Comparison of ENCODE assay signal across 8 cellular contexts in the genomic region with DNA sequence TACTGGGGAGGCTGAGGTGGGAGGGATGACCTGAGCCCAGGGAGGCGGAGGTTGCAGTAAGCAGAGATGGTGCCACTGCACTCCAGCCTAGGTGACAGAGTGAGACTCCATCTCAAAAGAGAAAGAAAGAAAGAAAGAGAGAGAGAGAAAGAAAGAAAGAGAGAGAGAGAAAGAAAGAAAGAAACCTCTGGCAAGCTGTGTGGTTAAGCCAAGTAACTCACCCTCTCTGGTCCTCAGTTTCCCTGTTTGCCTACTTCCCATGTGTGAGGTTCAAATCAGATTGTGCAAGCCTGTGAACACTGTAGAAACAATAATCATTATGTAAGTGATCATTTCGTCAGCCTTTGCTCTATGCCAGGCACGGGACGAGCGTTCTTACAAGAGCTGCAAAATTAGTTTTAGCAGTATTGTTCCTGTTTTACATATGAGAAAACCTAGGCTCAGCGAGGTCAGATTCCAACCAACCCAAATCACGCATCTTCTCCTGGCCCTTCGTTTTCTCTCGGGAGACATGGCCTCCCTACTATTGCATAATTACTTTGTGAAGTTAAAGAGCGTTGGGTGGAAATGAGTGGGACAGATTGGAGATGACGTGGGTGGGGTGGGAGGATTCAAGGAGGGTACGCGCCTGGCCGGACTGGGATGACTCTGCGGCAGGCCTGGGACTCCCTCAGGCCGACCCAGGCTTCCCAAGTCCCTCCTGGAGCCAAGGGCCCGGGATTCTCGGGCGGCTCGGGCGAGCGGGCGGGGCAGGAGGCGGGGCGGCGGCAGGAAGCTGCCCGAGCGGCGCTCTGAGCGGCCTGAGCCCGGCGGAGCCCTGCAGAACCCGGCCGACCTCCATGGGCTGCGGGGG. TPM values are rescaled to one million over a fixed set of nuclear protein-coding genes. Genes with fewer than 3 reads are reported as not detected.
DNase-seq lines count a peak whose midpoint lies in the region; ATAC-seq lines count a peak whose summit lies in the region.

A gene with protein sequence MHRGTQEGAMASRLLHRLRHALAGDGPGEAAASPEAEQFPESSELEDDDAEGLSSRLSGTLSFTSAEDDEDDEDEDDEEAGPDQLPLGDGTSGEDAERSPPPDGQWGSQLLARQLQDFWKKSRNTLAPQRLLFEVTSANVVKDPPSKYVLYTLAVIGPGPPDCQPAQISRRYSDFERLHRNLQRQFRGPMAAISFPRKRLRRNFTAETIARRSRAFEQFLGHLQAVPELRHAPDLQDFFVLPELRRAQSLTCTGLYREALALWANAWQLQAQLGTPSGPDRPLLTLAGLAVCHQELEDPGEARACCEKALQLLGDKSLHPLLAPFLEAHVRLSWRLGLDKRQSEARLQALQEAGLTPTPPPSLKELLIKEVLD (plus strand): TSS at position 770 of the 853 bp plus-strand sequence. CDS start 121 bp downstream, outside the sequence.

- peak; percentile 51 for DNase-seq in activated CD8-positive, alpha-beta memory T cell treated with anti-CD3 and anti-CD28 coated beads, Interleukin-2, amount 10 ng/mL, durations not matched to agents 7 days and 5 days
- DNase-seq in activated CD8-positive, alpha-beta memory T cell treated with anti-CD3 and anti-CD28 coated beads for 24 hours, result no peak
- DNase-seq in MV-4-11 (lab: John Stamatoyannopoulos, UW), result peak; percentile 80
- DNase-seq in UCSD-AML1 (lab: John Stamatoyannopoulos, UW; ENCODE audit: unreplicated experiment), result peak; percentile 55
- DNase-seq in left lobe of liver (ENCODE audit: low spot score), result peak; percentile 78
- peak; percentile 48 for DNase-seq in stimulated activated CD4-positive, alpha-beta T cell treated with anti-CD3 and anti-CD28 coated beads, Interleukin-15, amount 100 ng/mL, for 24 hours

- peaks cover 26 to 28% of the 10 kb centered on the region in 2 donors for H3K4me1 ChIP-seq in duodenal mucosa (ENCODE audit: control insufficient read depth in 1 of 2, insufficient read depth in 2 of 2, low read length in 2 of 2)

- H3K27ac ChIP-seq in duodenal mucosa (ENCODE audit: low read depth, low read length), result peak within 1 kb of the TSS; percentile 83

- peaks cover 15% of the 10 kb centered on the region for H3K4me1 Mint-ChIP-seq in activated CD8-positive, alpha-beta memory T cell treated with anti-CD3 and anti-CD28 coated beads, Interleukin-2, amount 10 ng/mL, durations not matched to agents 7 days and 5 days

- peak within 1 kb of the TSS; percentile 82 to 84 for H3K4me3 ChIP-seq in duodenal mucosa (ENCODE audit: low read depth in 1 of 2, low read length in 2 of 2)

- H3K36me3 Mint-ChIP-seq in activated CD8-positive, alpha-beta memory T cell treated with anti-CD3 and anti-CD28 coated beads, Interleukin-2, amount 10 ng/mL, durations not matched to agents 7 days and 5 days, result peaks cover 1% of the 10 kb centered on the region

- H3K36me3 ChIP-seq in duodenal mucosa (ENCODE audit: control insufficient read depth in 1 of 2, insufficient read depth in 2 of 2, low read length in 2 of 2), result peaks cover 0 to 2% of the 10 kb centered on the region in 2 donors

- CTCF ChIA-PET in activated CD8-positive, alpha-beta memory T cell treated with anti-CD3 and anti-CD28 coated beads, Interleukin-2, amount 10 ng/mL, durations not matched to agents 7 days and 5 days (lab: Charles Lee), result interaction anchor here (1.0 to 2.9 kb wide), 8 partner anchors 9 to 514 kb away, joined by 3 to 11 read pairs (median 4); a partner anchor contains a TSS

- H3K9me3 Mint-ChIP-seq in activated CD8-positive, alpha-beta memory T cell treated with anti-CD3 and anti-CD28 coated beads, Interleukin-2, amount 10 ng/mL, durations not matched to agents 7 days and 5 days (ENCODE audit: low read depth), result no peaks in the 10 kb centered on the region

- H3K9ac ChIP-seq in duodenal mucosa (ENCODE audit: low read depth in 1 of 2, low read length in 2 of 2), result peak within 1 kb of the TSS; percentile 65 to 83

- no peaks in the 10 kb centered on the region for H3K9me3 ChIP-seq in duodenal mucosa (ENCODE audit: control insufficient read depth in 1 of 2, low read length in 2 of 2)

- H3K4me3 Mint-ChIP-seq in activated CD8-positive, alpha-beta memory T cell treated with anti-CD3 and anti-CD28 coated beads, Interleukin-2, amount 10 ng/mL, durations not matched to agents 7 days and 5 days, result peak within 1 kb of the TSS; percentile 70

- peaks cover 7% of the 10 kb centered on the region for H3K27me3 Mint-ChIP-seq in activated CD8-positive, alpha-beta memory T cell treated with anti-CD3 and anti-CD28 coated beads, Interleukin-2, amount 10 ng/mL, durations not matched to agents 7 days and 5 days

- ATAC-seq in activated CD8-positive, alpha-beta memory T cell treated with anti-CD3 and anti-CD28 coated beads, Interleukin-2, amount 10 ng/mL, durations not matched to agents 7 days and 5 days, result peak; percentile 84
- ATAC-seq in left lobe of liver, result peak; percentile 91
- no peak for ATAC-seq in GM18517 (IDR thresholded peaks at IDR 0.05; ENCODE audit: unreplicated experiment)

- H3K27me3 ChIP-seq in duodenal mucosa (ENCODE audit: control insufficient read depth in 1 of 2, insufficient read depth in 2 of 2, low read length in 2 of 2), result no peaks in the 10 kb centered on the region

- H3K27ac Mint-ChIP-seq in activated CD8-positive, alpha-beta memory T cell treated with anti-CD3 and anti-CD28 coated beads, Interleukin-2, amount 10 ng/mL, durations not matched to agents 7 days and 5 days, result no peak within 1 kb of the TSS

RNA-seq across cellular contexts. Expression of the gene that starts here (rescaled TPM):
- total RNA-seq in activated CD8-positive, alpha-beta memory T cell treated with anti-CD3 and anti-CD28 coated beads, Interleukin-2, amount 10 ng/mL, durations not matched to agents 7 days and 5 days, result 1 to 10 TPM in 1 of 2 experiments, under 1 TPM in 1; 0.96 to 1.1 TPM
- 7.9 TPM for total RNA-seq in left lobe of liver
